ENCODE assay signal across 1 cellular context in genomic region chr22:32904044-32904443, GRCh38.
TF ChIP-seq lines count a peak whose summit lies in the region.

No MANE protein-coding gene starts in this region.

TF ChIP-seq in GM23338, 12 proteins besides CTCF, POLR2A, EP300 and RAD21 (continued from another document):
- TF ChIP-seq, protein P1, sequence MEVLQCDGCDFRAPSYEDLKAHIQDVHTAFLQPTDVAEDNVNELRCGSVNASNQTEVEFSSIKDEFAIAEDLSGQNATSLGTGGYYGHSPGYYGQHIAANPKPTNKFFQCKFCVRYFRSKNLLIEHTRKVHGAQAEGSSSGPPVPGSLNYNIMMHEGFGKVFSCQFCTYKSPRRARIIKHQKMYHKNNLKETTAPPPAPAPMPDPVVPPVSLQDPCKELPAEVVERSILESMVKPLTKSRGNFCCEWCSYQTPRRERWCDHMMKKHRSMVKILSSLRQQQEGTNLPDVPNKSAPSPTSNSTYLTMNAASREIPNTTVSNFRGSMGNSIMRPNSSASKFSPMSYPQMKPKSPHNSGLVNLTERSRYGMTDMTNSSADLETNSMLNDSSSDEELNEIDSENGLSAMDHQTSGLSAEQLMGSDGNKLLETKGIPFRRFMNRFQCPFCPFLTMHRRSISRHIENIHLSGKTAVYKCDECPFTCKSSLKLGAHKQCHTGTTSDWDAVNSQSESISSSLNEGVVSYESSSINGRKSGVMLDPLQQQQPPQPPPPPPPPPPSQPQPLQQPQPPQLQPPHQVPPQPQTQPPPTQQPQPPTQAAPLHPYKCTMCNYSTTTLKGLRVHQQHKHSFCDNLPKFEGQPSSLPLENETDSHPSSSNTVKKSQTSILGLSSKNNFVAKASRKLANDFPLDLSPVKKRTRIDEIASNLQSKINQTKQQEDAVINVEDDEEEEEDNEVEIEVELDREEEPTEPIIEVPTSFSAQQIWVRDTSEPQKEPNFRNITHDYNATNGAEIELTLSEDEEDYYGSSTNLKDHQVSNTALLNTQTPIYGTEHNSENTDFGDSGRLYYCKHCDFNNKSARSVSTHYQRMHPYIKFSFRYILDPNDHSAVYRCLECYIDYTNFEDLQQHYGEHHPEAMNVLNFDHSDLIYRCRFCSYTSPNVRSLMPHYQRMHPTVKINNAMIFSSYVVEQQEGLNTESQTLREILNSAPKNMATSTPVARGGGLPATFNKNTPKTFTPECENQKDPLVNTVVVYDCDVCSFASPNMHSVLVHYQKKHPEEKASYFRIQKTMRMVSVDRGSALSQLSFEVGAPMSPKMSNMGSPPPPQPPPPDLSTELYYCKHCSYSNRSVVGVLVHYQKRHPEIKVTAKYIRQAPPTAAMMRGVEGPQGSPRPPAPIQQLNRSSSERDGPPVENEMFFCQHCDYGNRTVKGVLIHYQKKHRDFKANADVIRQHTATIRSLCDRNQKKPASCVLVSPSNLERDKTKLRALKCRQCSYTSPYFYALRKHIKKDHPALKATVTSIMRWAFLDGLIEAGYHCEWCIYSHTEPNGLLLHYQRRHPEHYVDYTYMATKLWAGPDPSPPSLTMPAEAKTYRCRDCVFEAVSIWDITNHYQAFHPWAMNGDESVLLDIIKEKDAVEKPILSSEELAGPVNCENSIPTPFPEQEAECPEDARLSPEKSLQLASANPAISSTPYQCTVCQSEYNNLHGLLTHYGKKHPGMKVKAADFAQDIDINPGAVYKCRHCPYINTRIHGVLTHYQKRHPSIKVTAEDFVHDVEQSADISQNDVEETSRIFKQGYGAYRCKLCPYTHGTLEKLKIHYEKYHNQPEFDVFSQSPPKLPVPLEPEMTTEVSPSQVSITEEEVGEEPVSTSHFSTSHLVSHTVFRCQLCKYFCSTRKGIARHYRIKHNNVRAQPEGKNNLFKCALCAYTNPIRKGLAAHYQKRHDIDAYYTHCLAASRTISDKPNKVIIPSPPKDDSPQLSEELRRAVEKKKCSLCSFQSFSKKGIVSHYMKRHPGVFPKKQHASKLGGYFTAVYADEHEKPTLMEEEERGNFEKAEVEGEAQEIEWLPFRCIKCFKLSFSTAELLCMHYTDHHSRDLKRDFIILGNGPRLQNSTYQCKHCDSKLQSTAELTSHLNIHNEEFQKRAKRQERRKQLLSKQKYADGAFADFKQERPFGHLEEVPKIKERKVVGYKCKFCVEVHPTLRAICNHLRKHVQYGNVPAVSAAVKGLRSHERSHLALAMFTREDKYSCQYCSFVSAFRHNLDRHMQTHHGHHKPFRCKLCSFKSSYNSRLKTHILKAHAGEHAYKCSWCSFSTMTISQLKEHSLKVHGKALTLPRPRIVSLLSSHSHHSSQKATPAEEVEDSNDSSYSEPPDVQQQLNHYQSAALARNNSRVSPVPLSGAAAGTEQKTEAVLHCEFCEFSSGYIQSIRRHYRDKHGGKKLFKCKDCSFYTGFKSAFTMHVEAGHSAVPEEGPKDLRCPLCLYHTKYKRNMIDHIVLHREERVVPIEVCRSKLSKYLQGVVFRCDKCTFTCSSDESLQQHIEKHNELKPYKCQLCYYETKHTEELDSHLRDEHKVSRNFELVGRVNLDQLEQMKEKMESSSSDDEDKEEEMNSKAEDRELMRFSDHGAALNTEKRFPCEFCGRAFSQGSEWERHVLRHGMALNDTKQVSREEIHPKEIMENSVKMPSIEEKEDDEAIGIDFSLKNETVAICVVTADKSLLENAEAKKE (CRISPR knock-in tag; IDR thresholded peaks at IDR 0.05): no peak
- TF ChIP-seq ETS1 (IDR thresholded peaks at IDR 0.05): peak; percentile 60; the same call in 1 of the 2 replicates
TF ChIP-seq in GM23338: peak in this region for 2.
